Comparison of ENCODE assay signal across 8 cellular contexts in the genomic region with DNA sequence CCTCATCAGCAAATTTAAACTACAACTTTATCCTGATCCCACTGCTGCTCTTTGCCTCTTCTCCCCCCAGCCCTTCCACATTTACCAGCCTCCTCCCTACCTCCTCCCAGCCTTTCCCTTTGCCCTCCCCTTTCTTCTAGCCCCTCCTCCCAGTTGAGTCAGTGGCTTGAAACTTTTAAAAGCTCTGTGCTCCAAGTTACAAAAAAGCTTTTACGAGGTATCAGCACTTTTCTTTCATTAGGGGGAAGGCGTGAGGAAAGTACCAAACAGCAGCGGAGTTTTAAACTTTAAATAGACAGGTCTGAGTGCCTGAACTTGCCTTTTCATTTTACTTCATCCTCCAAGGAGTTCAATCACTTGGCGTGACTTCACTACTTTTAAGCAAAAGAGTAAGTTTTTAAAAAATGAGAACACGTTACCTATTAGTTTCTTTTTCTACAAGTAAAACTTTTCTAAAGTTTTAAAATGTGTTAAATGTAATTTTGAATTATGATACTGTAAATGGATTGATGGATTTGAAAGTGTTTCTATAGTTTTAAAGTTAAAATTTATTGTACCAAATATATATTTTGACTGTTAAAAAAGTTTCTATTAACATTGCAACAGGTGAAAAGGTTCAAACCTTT. TPM values are rescaled to one million over a fixed set of nuclear protein-coding genes. Genes with fewer than 3 reads are reported as not detected.
DNase-seq lines count a peak whose midpoint lies in the region; ATAC-seq and TF ChIP-seq lines count a peak whose summit lies in the region.

A gene (plus strand): TSS at position 203 of the 626 bp plus-strand sequence. CDS start 11,202 bp downstream, outside the sequence.

- H3K4me1 ChIP-seq in OCI-LY3 (ENCODE audit: low read length), result no peaks in the 10 kb centered on the region
- H3K4me1 ChIP-seq in ectodermal cell (ENCODE audit: control insufficient read depth, insufficient read depth, low read length), result peaks cover 11% of the 10 kb centered on the region
- H3K4me1 ChIP-seq in right lobe of liver, result peaks cover 0 to 9% (median 0%) of the 10 kb centered on the region in 4 donors
- peaks cover 0 to 19% (median 13%) of the 10 kb centered on the region in 5 donors for H3K4me1 ChIP-seq in subcutaneous abdominal adipose tissue (ENCODE audit: control insufficient read depth in 5 of 5, insufficient read depth in 5 of 5, low read length in 5 of 5)

- peaks cover 27% of the 10 kb centered on the region for H3K4me1 Mint-ChIP-seq in CD4-positive, alpha-beta T cell (ENCODE audit: low read depth)

- peaks cover 42% of the 10 kb centered on the region for H3K27me3 Mint-ChIP-seq in CD4-positive, alpha-beta T cell

- no peaks in the 10 kb centered on the region for H3K36me3 Mint-ChIP-seq in CD4-positive, alpha-beta T cell (ENCODE audit: low read depth)

- H3K9me3 Mint-ChIP-seq in CD4-positive, alpha-beta T cell, result no peaks in the 10 kb centered on the region

- no peak within 1 kb of the TSS for H3K27ac Mint-ChIP-seq in CD4-positive, alpha-beta T cell

- TF ChIP-seq CTCF in CD4-positive, alpha-beta T cell (IDR thresholded peaks at IDR 0.05), result no peak
- TF ChIP-seq CTCF in OCI-LY3 (IDR thresholded peaks at IDR 0.05; ENCODE audit: low read depth, low read length), result no peak
- no peak for TF ChIP-seq CTCF in right lobe of liver (IDR thresholded peaks at IDR 0.05)

- no peaks in the 10 kb centered on the region for H4K20me1 ChIP-seq in OCI-LY3 (ENCODE audit: insufficient read depth, low read length)

- H3K27ac ChIP-seq in CD4-positive, alpha-beta T cell (ENCODE audit: low read depth, low read length), result no peak within 1 kb of the TSS
- H3K27ac ChIP-seq in OCI-LY3 (ENCODE audit: low read length) (no peak within 1 kb of the TSS), ectodermal cell (ENCODE audit: insufficient read depth, low read depth, low read length, poor library complexity, severe bottlenecking) (peak within 1 kb of the TSS; percentile 96), right lobe of liver (peak within 1 kb of the TSS in 1 of 3 donors; percentile 33), subcutaneous abdominal adipose tissue (ENCODE audit: low read depth, low read length) (peak within 1 kb of the TSS; percentile 98)

- H3K9ac ChIP-seq in OCI-LY3 (ENCODE audit: low read length) (no peak within 1 kb of the TSS), subcutaneous abdominal adipose tissue (ENCODE audit: low read length in 5 of 5) (peak within 1 kb of the TSS; percentile 90 to 97 (median 90))

- peak within 1 kb of the TSS; percentile 87 for H3K4me3 Mint-ChIP-seq in CD4-positive, alpha-beta T cell

- no peaks in the 10 kb centered on the region for H3K79me2 ChIP-seq in OCI-LY3 (ENCODE audit: low read length)

- H3K36me3 ChIP-seq in OCI-LY3 (replicated peaks; ENCODE audit: low read depth, low read length) (no peaks in the 10 kb centered on the region), ectodermal cell (ENCODE audit: control insufficient read depth, insufficient read depth, low read length) (no peaks in the 10 kb centered on the region), right lobe of liver (no peaks in the 10 kb centered on the region), subcutaneous abdominal adipose tissue (ENCODE audit: control insufficient read depth in 5 of 5, insufficient read depth in 5 of 5, low read length in 5 of 5) (no peaks in the 10 kb centered on the region)

- H3K4me2 ChIP-seq in OCI-LY3 (ENCODE audit: low read length), result peak within 1 kb of the TSS; percentile 9; the same call in 1 of the 2 replicates

- H2AFZ ChIP-seq in OCI-LY3 (ENCODE audit: low read depth, low read length), result peak within 1 kb of the TSS; percentile 46; the same call in 1 of the 2 replicates

- ATAC-seq in CD4-positive, alpha-beta T cell (ENCODE audit: poor library complexity), result no peak
- ATAC-seq in right lobe of liver, result peak in 3 of 4 donors; percentile 25 to 60 (median 51)
- ATAC-seq in GM21737 (IDR thresholded peaks at IDR 0.05; ENCODE audit: unreplicated experiment), result no peak

- no peak for DNase-seq in CD4-positive, alpha-beta T cell
- no peak for DNase-seq in right lobe of liver
- no peak for DNase-seq in activated CD4-positive, alpha-beta T cell treated with anti-CD3 and anti-CD28 coated beads for 48 hours
- no peak for DNase-seq in COLO829 (ENCODE audit: low spot score)

- no peaks in the 10 kb centered on the region for H3K9me3 ChIP-seq in CD4-positive, alpha-beta T cell (ENCODE audit: control insufficient read depth, low read length)
- H3K9me3 ChIP-seq in OCI-LY3 (ENCODE audit: insufficient read depth, low read length), result no peaks in the 10 kb centered on the region
- no peaks in the 10 kb centered on the region for H3K9me3 ChIP-seq in ectodermal cell (ENCODE audit: control insufficient read depth, low read length)
- no peaks in the 10 kb centered on the region for H3K9me3 ChIP-seq in right lobe of liver
- H3K9me3 ChIP-seq in subcutaneous abdominal adipose tissue (ENCODE audit: control insufficient read depth in 5 of 5, low read length in 5 of 5), result no peaks in the 10 kb centered on the region

- intact Hi-C loops in CD4-positive, alpha-beta T cell (cut with DNase I, micrococcal nuclease), result loop anchor here in 1 of 2 experiments (10.0 kb wide), 1 partner anchor 599 kb away; no protein-coding TSS in a partner anchor
- intact Hi-C loops in right lobe of liver (cut with DNase I), result loop anchor here in 1 of 2 donors (10.0 kb wide), 1 partner anchor 599 kb away; no protein-coding TSS in a partner anchor

- H3K4me3 ChIP-seq in OCI-LY3 (ENCODE audit: low read length) (no peak within 1 kb of the TSS), ectodermal cell (ENCODE audit: insufficient read depth, low read depth, low read length) (peak within 1 kb of the TSS; percentile 74), right lobe of liver (peak within 1 kb of the TSS; percentile 30 to 48 (median 43)), subcutaneous abdominal adipose tissue (ENCODE audit: low read depth in 1 of 5, low read length in 5 of 5) (peak within 1 kb of the TSS; percentile 81 to 89 (median 86))

- CTCF ChIA-PET in CD4-positive, alpha-beta T cell (lab: Charles Lee), result no interaction called here

- H3K27me3 ChIP-seq in CD4-positive, alpha-beta T cell (ENCODE audit: control insufficient read depth, insufficient read depth, low read length), result peaks cover 30% of the 10 kb centered on the region
- H3K27me3 ChIP-seq in OCI-LY3 (ENCODE audit: low read depth, low read length), result no peaks in the 10 kb centered on the region
- H3K27me3 ChIP-seq in ectodermal cell (ENCODE audit: control insufficient read depth, insufficient read depth, low read length, poor library complexity, severe bottlenecking), result no peaks in the 10 kb centered on the region
- H3K27me3 ChIP-seq in right lobe of liver, result peaks cover 0 to 7% of the 10 kb centered on the region in 2 donors
- H3K27me3 ChIP-seq in subcutaneous abdominal adipose tissue (ENCODE audit: control insufficient read depth in 5 of 5, insufficient read depth in 4 of 5, low read length in 5 of 5), result no peaks in the 10 kb centered on the region

- whole genome bisulfite sequencing in ectodermal cell, 2 experiments, result 0% methylated on average over 3 to 4 of the region's 5 CpGs
- WGBS in right lobe of liver (ENCODE audit: insufficient coverage, low coverage, low lambda C conversion rate, missing lambda C conversion rate), result 54% methylated on average over 5 of the region's 5 CpGs

- TF ChIP-seq POLR2A in right lobe of liver (IDR thresholded peaks at IDR 0.05), result no peak

- POLR2A ChIA-PET in CD4-positive, alpha-beta T cell (lab: Charles Lee), result no interaction called here

RNA-seq across cellular contexts. Expression of the gene that starts here (rescaled TPM):
- total RNA-seq in CD4-positive, alpha-beta T cell, result not detected
- 615 TPM for polyA plus RNA-seq in ectodermal cell (2013, experiment 1 of 4)
- polyA plus RNA-seq in ectodermal cell (2013, experiment 2 of 4), result 691 TPM
- polyA plus RNA-seq in ectodermal cell (2013, experiment 3 of 4), result 486 TPM
- polyA plus RNA-seq in ectodermal cell (2013, experiment 4 of 4), result 533 TPM
- 1 to 10 TPM in 5 of 6 experiments, under 1 TPM in 1; 0.64 to 7.5 (median 2.0) TPM for total RNA-seq in right lobe of liver

Comparison
In these comparisons a context has a peak if more than half of its experiments do, and no peak if none do; other contexts are left out.
1. ATAC-seq: peak in right lobe of liver (3 of 4); none in CD4-positive, alpha-beta T cell (single experiment) and GM21737 (single experiment).
2. H3K27ac ChIP-seq: peak in ectodermal cell (single experiment) and subcutaneous abdominal adipose tissue (single experiment); none in CD4-positive, alpha-beta T cell (single experiment) and OCI-LY3 (single experiment).